36 cellular contexts compared by ENCODE assay signal in genomic region chr7:101533103-101533465, GRCh38.
"Had no signal": no experiment of that assay in that cellular context is flagged by ENCODE, and none has a peak within 500 bp of the region (broad histone marks: within the 10 kb centered on the region; RNA-seq: fewer than 3 reads in every experiment).

No MANE protein-coding gene starts in this region.

- H3K9me3 Mint-ChIP-seq: activated CD4-positive, alpha-beta memory T cell treated with anti-CD3 and anti-CD28 coated beads for 36 hours; activated CD4-positive, alpha-beta T cell treated with anti-CD3 and anti-CD28 coated beads, Interleukin-2, amount 10 ng/mL, durations not matched to agents 7 days and 5 days; activated CD8-positive, alpha-beta T cell treated with anti-CD3 and anti-CD28 coated beads for 36 hours; activated naive CD4-positive, alpha-beta T cell treated with anti-CD3 and anti-CD28 coated beads for 36 hours; activated naive CD4-positive, alpha-beta T cell treated with anti-CD3 and anti-CD28 coated beads, Interleukin-2, amount 50 U/mL, for 72 hours; activated naive CD8-positive, alpha-beta T cell treated with anti-CD3 and anti-CD28 coated beads for 36 hours; activated T-cell treated with anti-CD3 and anti-CD28 coated beads, Interleukin-2, amount 50 U/mL, for 4 hours; activated T-cell treated with anti-CD3 and anti-CD28 coated beads, Interleukin-2, amount 50 U/mL, for 72 hours; activated T-helper 1 cell treated with anti-CD3 and anti-CD28 coated beads, Interleukin-12 subunit alpha, Interleukin-12 subunit beta, Interleukin-2, Interleukin-4 antibody, amounts not matched to agents 30 ng/mL and 10 ng/mL and 1 ng/mL, durations not matched to agents 14 hours and 24 hours and 36 hours; activated T-helper 17 cell treated with anti-CD3 and anti-CD28 coated beads, Interleukin-2, amount 50 U/mL, for 72 hours; T-helper 1 cell treated with Interleukin-12 subunit alpha and Interleukin-12 subunit beta and Interleukin-4 antibody, amounts not matched to agents 30 μg/mL and 1 μg/mL, for 36 hours; T-helper 2 cell treated with Interferon-gamma antibody and Interleukin-4, amounts not matched to agents 5 μg/mL and 100 μg/mL, for 36 hours had no signal

- H3K4me1 ChIP-seq: body of pancreas had no signal

- H3K27ac ChIP-seq: adrenal gland, body of pancreas, brain microvascular endothelial cell, breast epithelium, VCaP had no signal

- DNase-seq: activated CD4-positive, alpha-beta memory T cell treated with anti-CD3 and anti-CD28 coated beads for 36 hours; activated CD4-positive, alpha-beta T cell treated with anti-CD3 and anti-CD28 coated beads for 1 hour; activated CD4-positive, alpha-beta T cell treated with anti-CD3 and anti-CD28 coated beads for 36 hours; activated CD4-positive, alpha-beta T cell treated with anti-CD3 and anti-CD28 coated beads for 48 hours; activated CD4-positive, alpha-beta T cell treated with anti-CD3 and anti-CD28 coated beads, Interleukin-2, amount 10 ng/mL, durations not matched to agents 7 days and 5 days; activated CD4-positive, alpha-beta T cell treated with anti-CD3 and anti-CD28 coated beads, Interleukin-2, amount 50 U/mL, for 4 hours; activated CD4-positive, CD25-positive, alpha-beta regulatory T cell; activated CD8-positive, alpha-beta memory T cell treated with anti-CD3 and anti-CD28 coated beads, Interleukin-2, amount 50 U/mL, for 4 hours; activated CD8-positive, alpha-beta T cell treated with anti-CD3 and anti-CD28 coated beads for 36 hours; activated effector memory CD4-positive, alpha-beta T cell treated with anti-CD3 and anti-CD28 coated beads, Interleukin-2, amount 50 U/mL, for 16 hours; activated gamma-delta T cell treated with Interleukin-2 at 50 U/mL for 16 hours; activated naive CD4-positive, alpha-beta T cell; activated naive CD4-positive, alpha-beta T cell treated with anti-CD3 and anti-CD28 coated beads for 36 hours; activated naive CD4-positive, alpha-beta T cell treated with anti-CD3 and anti-CD28 coated beads, Interleukin-2, amount 50 U/mL, for 16 hours; activated naive CD8-positive, alpha-beta T cell treated with anti-CD3 and anti-CD28 coated beads for 36 hours; activated T-cell treated with anti-CD3 and anti-CD28 coated beads for 4 hours; activated T-cell treated with anti-CD3 and anti-CD28 coated beads, Interleukin-2, amount 50 U/mL, for 1 hour; activated T-cell treated with anti-CD3 and anti-CD28 coated beads, Interleukin-2, amount 50 U/mL, for 4 hours; activated T-cell treated with anti-CD3 and anti-CD28 coated beads, Interleukin-2, amount 50 U/mL, for 72 hours; adrenal gland; amniotic stem cell; aorta; body of pancreas; brain microvascular endothelial cell; central memory CD4-positive, alpha-beta T cell; T-helper 1 cell; T-helper 2 cell; T-helper 9 cell had no signal

- H3K4me3 ChIP-seq: adrenal gland, body of pancreas, breast epithelium had no signal

- H3K27me3 ChIP-seq: adrenal gland, body of pancreas, brain microvascular endothelial cell had no signal

- ATAC-seq: activated CD4-positive, alpha-beta T cell treated with anti-CD3 and anti-CD28 coated beads for 36 hours; activated CD4-positive, CD25-positive, alpha-beta regulatory T cell treated with anti-CD3 and anti-CD28 coated beads, Interleukin-2, amount 50 U/mL, for 24 hours; activated CD8-positive, alpha-beta T cell treated with anti-CD3 and anti-CD28 coated beads for 36 hours; activated naive CD4-positive, alpha-beta T cell treated with anti-CD3 and anti-CD28 coated beads, Interleukin-2, amount 50 U/mL, for 72 hours; activated T-cell treated with anti-CD3 and anti-CD28 coated beads, Interleukin-2, amount 50 U/mL, for 4 hours; activated T-cell treated with anti-CD3 and anti-CD28 coated beads, Interleukin-2, amount 50 U/mL, for 72 hours; activated T-helper 17 cell treated with anti-CD3 and anti-CD28 coated beads, Interleukin-2, amount 50 U/mL, for 72 hours; body of pancreas had no signal

- H3K27ac Mint-ChIP-seq: activated CD4-positive, alpha-beta memory T cell treated with anti-CD3 and anti-CD28 coated beads for 36 hours; activated CD4-positive, alpha-beta T cell treated with anti-CD3 and anti-CD28 coated beads for 36 hours; activated CD4-positive, alpha-beta T cell treated with anti-CD3 and anti-CD28 coated beads, Interleukin-2, amount 10 ng/mL, durations not matched to agents 7 days and 5 days; activated CD8-positive, alpha-beta T cell treated with anti-CD3 and anti-CD28 coated beads for 36 hours; activated naive CD4-positive, alpha-beta T cell treated with anti-CD3 and anti-CD28 coated beads for 36 hours; activated naive CD4-positive, alpha-beta T cell treated with anti-CD3 and anti-CD28 coated beads, Interleukin-2, amount 50 U/mL, for 72 hours; activated naive CD8-positive, alpha-beta T cell treated with anti-CD3 and anti-CD28 coated beads for 36 hours; activated T-cell treated with anti-CD3 and anti-CD28 coated beads, Interleukin-2, amount 50 U/mL, for 72 hours; activated T-helper 1 cell treated with anti-CD3 and anti-CD28 coated beads, Interleukin-12 subunit alpha, Interleukin-12 subunit beta, Interleukin-2, Interleukin-4 antibody, amounts not matched to agents 30 ng/mL and 10 ng/mL and 1 ng/mL, durations not matched to agents 14 hours and 24 hours and 36 hours; activated T-helper 17 cell treated with anti-CD3 and anti-CD28 coated beads, Interleukin-2, amount 50 U/mL, for 72 hours; T-helper 1 cell treated with Interleukin-12 subunit alpha and Interleukin-12 subunit beta and Interleukin-4 antibody, amounts not matched to agents 30 μg/mL and 1 μg/mL, for 36 hours; T-helper 2 cell treated with Interferon-gamma antibody and Interleukin-4, amounts not matched to agents 5 μg/mL and 100 μg/mL, for 36 hours had no signal

- H3K4me1 Mint-ChIP-seq: activated CD4-positive, alpha-beta T cell treated with anti-CD3 and anti-CD28 coated beads for 36 hours; activated CD4-positive, alpha-beta T cell treated with anti-CD3 and anti-CD28 coated beads, Interleukin-2, amount 10 ng/mL, durations not matched to agents 7 days and 5 days; activated naive CD8-positive, alpha-beta T cell treated with anti-CD3 and anti-CD28 coated beads for 36 hours had no signal

- H3K9me3 ChIP-seq: adrenal gland, body of pancreas, breast epithelium had no signal

- H3K36me3 ChIP-seq: adrenal gland, brain microvascular endothelial cell, breast epithelium had no signal

- H3K36me3 Mint-ChIP-seq: activated CD4-positive, alpha-beta memory T cell treated with anti-CD3 and anti-CD28 coated beads for 36 hours; activated naive CD4-positive, alpha-beta T cell treated with anti-CD3 and anti-CD28 coated beads, Interleukin-2, amount 50 U/mL, for 72 hours; activated naive CD8-positive, alpha-beta T cell treated with anti-CD3 and anti-CD28 coated beads for 36 hours had no signal

- H3K27me3 Mint-ChIP-seq: activated CD4-positive, alpha-beta T cell treated with anti-CD3 and anti-CD28 coated beads, Interleukin-2, amount 10 ng/mL, durations not matched to agents 7 days and 5 days; activated naive CD8-positive, alpha-beta T cell treated with anti-CD3 and anti-CD28 coated beads for 36 hours had no signal

- H3K4me3 Mint-ChIP-seq: activated CD4-positive, alpha-beta memory T cell treated with anti-CD3 and anti-CD28 coated beads for 36 hours; activated CD4-positive, alpha-beta T cell treated with anti-CD3 and anti-CD28 coated beads for 36 hours; activated CD4-positive, alpha-beta T cell treated with anti-CD3 and anti-CD28 coated beads, Interleukin-2, amount 10 ng/mL, durations not matched to agents 7 days and 5 days; activated CD8-positive, alpha-beta T cell treated with anti-CD3 and anti-CD28 coated beads for 36 hours; activated naive CD4-positive, alpha-beta T cell treated with anti-CD3 and anti-CD28 coated beads for 36 hours; activated naive CD8-positive, alpha-beta T cell treated with anti-CD3 and anti-CD28 coated beads for 36 hours; activated T-cell treated with anti-CD3 and anti-CD28 coated beads, Interleukin-2, amount 50 U/mL, for 4 hours; activated T-cell treated with anti-CD3 and anti-CD28 coated beads, Interleukin-2, amount 50 U/mL, for 72 hours; activated T-helper 1 cell treated with anti-CD3 and anti-CD28 coated beads, Interleukin-12 subunit alpha, Interleukin-12 subunit beta, Interleukin-2, Interleukin-4 antibody, amounts not matched to agents 30 ng/mL and 10 ng/mL and 1 ng/mL, durations not matched to agents 14 hours and 24 hours and 36 hours; activated T-helper 17 cell treated with anti-CD3 and anti-CD28 coated beads, Interleukin-2, amount 50 U/mL, for 72 hours; T-helper 1 cell treated with Interleukin-12 subunit alpha and Interleukin-12 subunit beta and Interleukin-4 antibody, amounts not matched to agents 30 μg/mL and 1 μg/mL, for 36 hours; T-helper 2 cell treated with Interferon-gamma antibody and Interleukin-4, amounts not matched to agents 5 μg/mL and 100 μg/mL, for 36 hours had no signal
